Comparison of ENCODE assay signal across 13 cellular contexts in genomic region chr18:41660654-41661053, GRCh38.
"Had no signal": no experiment of that assay in that cellular context is flagged by ENCODE, and none has a peak within 500 bp of the region (broad histone marks: within the 10 kb centered on the region; RNA-seq: fewer than 3 reads in every experiment).

No MANE protein-coding gene starts in this region.

- H3K36me3 ChIP-seq: adrenal gland, ovary had no signal

- H3K4me1 ChIP-seq: adrenal gland had no signal

- H3K4me3 ChIP-seq: adrenal gland, ovary had no signal

- H3K27ac ChIP-seq: adrenal gland, ovary had no signal

- DNase-seq: activated CD4-positive, alpha-beta T cell treated with anti-CD3 and anti-CD28 coated beads for 36 hours; activated naive CD4-positive, alpha-beta T cell treated with anti-CD3 and anti-CD28 coated beads, Interleukin-2, amount 10 ng/mL, durations not matched to agents 7 days and 5 days; activated T-cell treated with anti-CD3 and anti-CD28 coated beads for 4 hours; adrenal gland; cerebellar nuclear complex; endodermal cell; ovary; stimulated activated CD4-positive, alpha-beta T cell treated with anti-CD3 and anti-CD28 coated beads, Interleukin-12 subunit alpha, Interleukin-12 subunit beta, amount 100 ng/mL, for 4 hours; stimulated activated naive CD4-positive, alpha-beta T cell; T-cell; T1000; trophoblast cell had no signal

- H3K27me3 ChIP-seq: adrenal gland, ovary had no signal

- H3K9me3 ChIP-seq: adrenal gland, ovary had no signal

- ATAC-seq: activated CD4-positive, alpha-beta T cell treated with anti-CD3 and anti-CD28 coated beads for 36 hours; esophagus mucosa; T-cell had no signal
